ENCODE assay signal across 10 cellular contexts in the genomic region with DNA sequence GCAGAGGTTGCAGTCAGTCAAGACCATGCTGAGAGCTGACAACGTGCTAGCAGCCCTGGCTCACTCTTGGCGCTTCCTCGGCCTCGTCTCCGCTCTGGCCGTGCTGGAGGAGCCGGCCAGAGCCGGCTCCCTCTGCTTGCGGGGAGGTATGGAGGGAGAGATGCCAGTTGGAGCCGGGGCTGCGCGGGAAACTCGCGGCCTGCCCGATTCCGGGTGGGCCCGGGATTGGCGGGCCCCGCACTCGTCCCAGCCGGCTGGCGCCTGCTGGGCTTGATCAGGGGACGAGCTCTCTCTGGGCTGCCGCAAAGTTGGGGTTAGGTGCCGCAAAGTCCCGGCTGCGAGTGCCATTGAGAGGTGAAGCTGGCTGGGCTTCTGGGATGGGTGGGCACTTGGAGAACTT. TPM values are rescaled to one million over a fixed set of nuclear protein-coding genes. Genes with fewer than 3 reads are reported as not detected.
"Had no signal": no experiment of that assay in that cellular context is flagged by ENCODE, and none has a peak within 500 bp of the region (broad histone marks: within the 10 kb centered on the region; RNA-seq: fewer than 3 reads in every experiment).

No MANE protein-coding gene starts in this region.

- H3K4me3 ChIP-seq: K562 had no signal

- H3K4me1 Mint-ChIP-seq: IgD-negative memory B cell had no signal

- DNase-seq: IMR-90, KBM-7, KG1 had no signal

- FAIRE-seq: HepG2, HTR-8/SVneo, K562 had no signal

- H3K27me3 Mint-ChIP-seq: IgD-negative memory B cell had no signal

- H3K36me3 Mint-ChIP-seq: IgD-negative memory B cell had no signal

- H3K27ac ChIP-seq: HL-60, KMS-11 had no signal

- H3K27ac Mint-ChIP-seq: IgD-negative memory B cell had no signal

- H3K4me2 ChIP-seq: KMS-11 had no signal

- H3K4me3 Mint-ChIP-seq: IgD-negative memory B cell had no signal

- ATAC-seq: HepG2, K562 had no signal

- H3K9ac ChIP-seq: KMS-11 had no signal

RNA-seq across cellular contexts. Expression of gene SHISA3, which starts 27.8 kb away (rescaled TPM):
- total RNA-seq: HepG2, HT1080, K562 had no signal
- polyA plus RNA-seq: HepG2, K562 had no signal
